Comparison of ENCODE assay signal across 8 cellular contexts in genomic region chr12:6426882-6427671, GRCh38. TPM values are rescaled to one million over a fixed set of nuclear protein-coding genes. Genes with fewer than 3 reads are reported as not detected.
DNase-seq lines count a peak whose midpoint lies in the region; ATAC-seq and TF ChIP-seq lines count a peak whose summit lies in the region.

No MANE protein-coding gene starts in this region.

- no peak for TF ChIP-seq CTCF in right atrium auricular region (IDR thresholded peaks at IDR 0.05)

- no peaks in the 10 kb centered on the region for H3K9me3 ChIP-seq in right atrium auricular region

- H3K4me3 ChIP-seq in right atrium auricular region: no peak overlapping the region

- no peaks in the 10 kb centered on the region for H3K27me3 ChIP-seq in right atrium auricular region

- no peaks in the 10 kb centered on the region for H3K36me3 ChIP-seq in right atrium auricular region

- ATAC-seq in GM18520 (IDR thresholded peaks at IDR 0.05; ENCODE audit: unreplicated experiment) (peak; percentile 65), HG02938 (IDR thresholded peaks at IDR 0.05; ENCODE audit: unreplicated experiment) (peak; percentile 66)

- H3K4me1 ChIP-seq in right atrium auricular region: peaks cover 0 to 25% of the 10 kb centered on the region in 2 donors

- H3K27ac ChIP-seq in right atrium auricular region: no peak overlapping the region

- peak; percentile 88 to 92 for DNase-seq in activated CD4-positive, alpha-beta T cell treated with anti-CD3 and anti-CD28 coated beads for 24 hours (ENCODE audit: low read depth in 2 of 2)
- peak; percentile 71 for DNase-seq in germinal center (ENCODE audit: low spot score)
- DNase-seq in stimulated activated CD8-positive, alpha-beta memory T cell treated with anti-CD3 and anti-CD28 coated beads, Interleukin-7, amount 100 ng/mL, for 4 hours (ENCODE audit: low read depth in 2 of 2): peak; percentile 87 to 93
- DNase-seq in NCI-H1930 (lab: John Stamatoyannopoulos, UW): no peak
- no peak for DNase-seq in right atrium auricular region (ENCODE audit: low spot score)
- DNase-seq in iPS-NIHi11 (ENCODE audit: low spot score): no peak

RNA-seq across cellular contexts. Expression of gene CD27, which starts 17.7 kb away (rescaled TPM):
- total RNA-seq in right atrium auricular region: 1 to 10 TPM in 1 of 2 donors, not detected in 1; 1.1 TPM

RNA-seq across cellular contexts. Expression of gene TAPBPL, which starts 24.8 kb away (rescaled TPM):
- total RNA-seq in right atrium auricular region: 10 to 100 TPM; 14.5 to 16.9 TPM

RNA-seq across cellular contexts. Expression of gene LTBR, which starts 43.1 kb away (rescaled TPM):
- 10 to 100 TPM; 63.6 to 72.1 TPM for total RNA-seq in right atrium auricular region

RNA-seq across cellular contexts. Expression of gene VAMP1, which starts 43.4 kb away (rescaled TPM):
- 1 to 10 TPM; 1.7 to 3.6 TPM for total RNA-seq in right atrium auricular region

RNA-seq across cellular contexts. Expression of gene SCNN1A, which starts 51.7 kb away (rescaled TPM):
- 10 to 100 TPM in 1 of 2 donors, 1 to 10 TPM in 1; 2.7 to 18.7 TPM for total RNA-seq in right atrium auricular region

Comparison
In these comparisons a context has a peak if more than half of its experiments do, and no peak if none do; other contexts are left out.
1. DNase-seq: peak in activated CD4-positive, alpha-beta T cell treated with anti-CD3 and anti-CD28 coated beads for 24 hours (2 of 2), germinal center (single experiment) and stimulated activated CD8-positive, alpha-beta memory T cell treated with anti-CD3 and anti-CD28 coated beads, Interleukin-7, amount 100 ng/mL, for 4 hours (2 of 2); none in NCI-H1930 (0 of 2), right atrium auricular region (single experiment) and iPS-NIHi11 (single experiment).